1 cellular context compared by ENCODE assay signal in the genomic region with DNA sequence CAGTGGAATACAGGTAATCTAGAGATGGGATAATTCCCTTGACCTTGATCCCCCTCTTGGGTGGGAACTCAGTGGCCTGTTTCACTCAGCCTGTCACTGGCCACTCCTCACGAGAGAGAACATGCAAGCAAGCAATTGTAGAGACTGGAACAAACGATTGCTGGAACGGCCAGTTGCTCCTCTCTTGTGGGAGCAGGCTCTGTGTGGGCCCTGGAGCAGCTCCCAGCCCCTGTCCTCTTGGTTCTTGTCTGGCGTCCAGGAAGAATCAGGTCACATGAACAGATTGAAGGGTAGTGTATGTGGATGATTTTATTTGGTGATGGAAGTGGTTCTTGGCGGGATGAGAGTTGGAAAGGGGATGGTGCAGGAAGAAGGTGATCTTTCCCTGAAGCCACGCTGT.
TF ChIP-seq lines count a peak whose summit lies in the region.

No MANE protein-coding gene starts in this region.

TF ChIP-seq in WTC11, 78 proteins besides CTCF, POLR2A, EP300 and RAD21 (continued from another document):
- no peak for TF ChIP-seq CBFB (CRISPR knock-in tag; IDR thresholded peaks at IDR 0.05; ENCODE audit: low read depth)
- no peak for TF ChIP-seq PRDM15 (CRISPR knock-in tag; IDR thresholded peaks at IDR 0.05)
